Comparison of ENCODE assay signal across 11 cellular contexts in the genomic region with DNA sequence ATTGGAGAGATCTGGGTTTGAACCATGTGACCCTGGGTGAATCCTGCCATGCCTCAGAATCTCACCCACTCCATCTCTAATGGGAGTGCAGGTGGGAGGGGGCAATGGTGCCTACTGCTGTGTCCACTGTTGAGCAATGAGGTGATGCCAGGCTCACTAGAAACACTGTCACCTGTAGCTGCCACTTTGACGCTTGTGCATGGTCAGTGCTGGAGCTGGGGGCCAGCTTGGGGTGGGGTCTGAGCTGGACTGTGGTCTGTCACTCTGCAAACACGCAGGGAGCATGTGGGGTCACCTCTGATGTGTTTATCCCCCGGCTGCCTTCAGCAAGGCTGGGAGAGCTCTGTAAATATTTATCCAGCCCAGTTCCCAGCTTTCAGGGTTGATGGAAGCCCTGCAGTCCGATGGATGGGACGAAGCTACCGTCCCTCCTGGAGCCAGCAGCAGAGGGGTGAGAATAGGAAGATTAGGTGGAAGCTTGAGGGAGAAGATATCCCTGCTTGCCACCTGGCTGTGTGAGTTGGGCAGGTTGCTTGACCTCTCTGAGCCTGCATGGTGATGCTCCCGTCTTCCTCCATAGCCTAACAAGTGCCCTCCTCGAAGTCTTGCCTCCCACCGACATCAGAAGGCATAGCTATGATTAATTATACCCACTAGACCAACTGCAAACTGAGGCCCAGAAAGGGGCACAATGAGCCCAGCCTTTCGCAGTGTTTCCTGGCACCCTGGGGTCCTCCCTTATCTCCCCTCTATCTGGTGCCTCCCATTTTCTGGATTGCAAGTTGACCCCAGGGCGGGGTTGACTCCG. TPM values are rescaled to one million over a fixed set of nuclear protein-coding genes. Genes with fewer than 3 reads are reported as not detected.
A peak's percentile ranks its signal among the peaks of the same experiment; 100 is the strongest.
DNase-seq lines count a peak whose midpoint lies in the region; ATAC-seq and TF ChIP-seq lines count a peak whose summit lies in the region.
"Had no signal": no experiment of that assay in that cellular context is flagged by ENCODE, and none has a peak within 500 bp of the region (broad histone marks: within the 10 kb centered on the region; RNA-seq: fewer than 3 reads in every experiment).

No MANE protein-coding gene starts in this region.

- H3K4me1 ChIP-seq in left ventricle myocardium inferior (peaks cover 71% of the 10 kb centered on the region), heart right ventricle (peaks cover 4 to 53% (median 37%) of the 10 kb centered on the region in 9 donors), vagina (peaks cover 44% of the 10 kb centered on the region), stomach (peaks cover 27 to 61% (median 49%) of the 10 kb centered on the region in 4 donors)

- ATAC-seq in heart right ventricle, result no peak
- ATAC-seq in stimulated activated naive CD8-positive, alpha-beta T cell treated with anti-CD3 and anti-CD28 coated beads, Interleukin-15, Interleukin-2, amounts not matched to agents 100 U/mL and 50 U/mL, for 24 hours, result no peak

- H3K36me3 Mint-ChIP-seq in mesothelial cell of epicardium, result no peaks in the 10 kb centered on the region

- H3K4me3 ChIP-seq in left ventricle myocardium inferior (peak overlapping the region; percentile 70), heart right ventricle (no peak overlapping the region), vagina (no peak overlapping the region), stomach (no peak overlapping the region)
- H3K4me3 ChIP-seq: A549, transverse colon had no signal

- H3K27ac ChIP-seq in left ventricle myocardium inferior (replicated peaks) (peak overlapping the region; percentile 83), heart right ventricle (peak overlapping the region in 5 of 10 donors; percentile 52 to 85 (median 68)), vagina (peak overlapping the region; percentile 32), stomach (peak overlapping the region in 1 of 5 donors; percentile 70)
- H3K27ac ChIP-seq: A549 had no signal

- no peaks in the 10 kb centered on the region for H3K27me3 Mint-ChIP-seq in mesothelial cell of epicardium (ENCODE audit: low read depth)

- H3K9me3 Mint-ChIP-seq in mesothelial cell of epicardium, result no peaks in the 10 kb centered on the region

- H3K9me3 ChIP-seq in left ventricle myocardium inferior (replicated peaks), result no peaks in the 10 kb centered on the region
- no peaks in the 10 kb centered on the region for H3K9me3 ChIP-seq in heart right ventricle
- H3K9me3 ChIP-seq in vagina, result no peaks in the 10 kb centered on the region
- no peaks in the 10 kb centered on the region for H3K9me3 ChIP-seq in stomach
- H3K9me3 ChIP-seq: A549, transverse colon had no signal

- intact Hi-C loops in left ventricle myocardium inferior (cut with micrococcal nuclease) (loop anchor here (5.0 kb wide), 1 partner anchor 73 kb away; no protein-coding TSS in a partner anchor), heart right ventricle (cut with DNase I) (loop anchor here in 2 of 10 donors (5.0 kb wide), 2 partner anchors 58 to 73 kb away; no protein-coding TSS in a partner anchor), vagina (cut with DNase I) (loop anchor here (5.0 kb wide), 1 partner anchor 63 kb away; a partner anchor contains a TSS), stomach (cut with DNase I; ENCODE audit: low total_unique reads) (no loop called here)

- no peak for DNase-seq in left ventricle myocardium inferior
- DNase-seq in heart right ventricle, result no peak
- DNase-seq in mesothelial cell of epicardium (ENCODE audit: low spot score in 2 of 2, unreplicated experiment in 2 of 2), result no peak
- DNase-seq in vagina (ENCODE audit: extremely low spot score in 2 of 2), result no peak
- DNase-seq in stomach, result no peak
- DNase-seq in stimulated activated naive CD8-positive, alpha-beta T cell treated with anti-CD3 and anti-CD28 coated beads, Interleukin-15, Interleukin-2, amounts not matched to agents 100 U/mL and 50 U/mL, for 24 hours, result no peak
- DNase-seq: dermis blood vessel endothelial cell, NCI-H446, T-helper 2 cell, transverse colon had no signal

- TF ChIP-seq POLR2A in vagina (IDR thresholded peaks at IDR 0.05) (no peak), stomach (IDR thresholded peaks at IDR 0.05) (no peak)

- 76 to 77% methylated on average over 12 of the region's 12 CpGs for WGBS in heart right ventricle, 2 donors
- 30 to 45% (median 39%) methylated on average over 9 to 12 of the region's 12 CpGs for WGBS in stomach, 5 donors

- TF ChIP-seq EP300 in stomach (IDR thresholded peaks at IDR 0.05), result no peak

- H3K27ac Mint-ChIP-seq in mesothelial cell of epicardium, result peak overlapping the region; percentile 79

- H3K27me3 ChIP-seq in left ventricle myocardium inferior (ENCODE audit: low read depth) (no peaks in the 10 kb centered on the region), heart right ventricle (peaks cover 0 to 10% (median 0%) of the 10 kb centered on the region in 7 donors), vagina (no peaks in the 10 kb centered on the region), stomach (peaks cover 0 to 5% (median 0%) of the 10 kb centered on the region in 3 donors)
- H3K27me3 ChIP-seq: transverse colon had no signal

- TF ChIP-seq CTCF in left ventricle myocardium inferior (IDR thresholded peaks at IDR 0.05; ENCODE audit: borderline replicate concordance) (no peak), heart right ventricle (IDR thresholded peaks at IDR 0.05) (no peak), mesothelial cell of epicardium (IDR thresholded peaks at IDR 0.05; ENCODE audit: unreplicated experiment) (no peak), vagina (IDR thresholded peaks at IDR 0.05) (no peak), stomach (IDR thresholded peaks at IDR 0.05) (no peak)

- H3K4me3 Mint-ChIP-seq in mesothelial cell of epicardium, result peak overlapping the region; percentile 73

- H3K4me1 Mint-ChIP-seq in mesothelial cell of epicardium, result peaks cover 45% of the 10 kb centered on the region

- H3K36me3 ChIP-seq in left ventricle myocardium inferior (peaks cover 4% of the 10 kb centered on the region), heart right ventricle (no peaks in the 10 kb centered on the region), vagina (no peaks in the 10 kb centered on the region), stomach (no peaks in the 10 kb centered on the region)
- H3K36me3 ChIP-seq: transverse colon had no signal

RNA-seq across cellular contexts. Expression of a gene that starts 1.7 kb away (rescaled TPM):
- total RNA-seq in left ventricle myocardium inferior (16.9 TPM), heart right ventricle (10 to 100 TPM in 4 of 10 donors, 1 to 10 TPM in 6; 3.5 to 23.4 (median 5.4) TPM), mesothelial cell of epicardium (510 to 566 TPM (median 528 TPM) in 3 replicates), vagina (6.4 TPM), stomach (10 to 100 TPM in 1 of 5 donors, 1 to 10 TPM in 2, not detected in 2; 2.3 to 54.2 (median 5.3) TPM)
- polyA plus RNA-seq in heart right ventricle (10 to 100 TPM in 1 of 2 donors, 1 to 10 TPM in 1; 9.9 to 12.8 TPM), stomach (1 to 10 TPM in 2 of 3 donors, under 1 TPM in 1; 0.50 to 2.0 (median 2.0) TPM)

RNA-seq across cellular contexts. Expression of a gene that starts 6.5 kb away (rescaled TPM):
- total RNA-seq in left ventricle myocardium inferior, result 1,446 TPM
- 1,000 to 10,000 TPM in 8 of 10 donors, 100 to 1,000 TPM in 2; 860 to 1,727 (median 1,056) TPM for total RNA-seq in heart right ventricle
- polyA plus RNA-seq in heart right ventricle, result 1,000 to 10,000 TPM in 1 of 2 donors, 100 to 1,000 TPM in 1; 735 to 3,552 TPM
- total RNA-seq in mesothelial cell of epicardium, result 56.6 to 61.9 TPM (median 61.8 TPM) in 3 replicates
- 12.0 TPM for total RNA-seq in vagina
- total RNA-seq in stomach, result 100 to 1,000 TPM in 1 of 5 donors, 10 to 100 TPM in 2, 1 to 10 TPM in 2; 5.8 to 589 (median 43.2) TPM
- polyA plus RNA-seq in stomach, result 100 to 1,000 TPM; 159 to 204 (median 168) TPM

RNA-seq across cellular contexts. Expression of a gene that starts 11.5 kb away (rescaled TPM):
- not detected for total RNA-seq in left ventricle myocardium inferior
- not detected for total RNA-seq in heart right ventricle
- polyA plus RNA-seq in heart right ventricle, result under 1 TPM; 0.12 to 0.66 TPM
- total RNA-seq in mesothelial cell of epicardium, result 0.36 to 0.82 TPM (median 0.52 TPM) in 3 replicates
- not detected for total RNA-seq in vagina
- not detected for total RNA-seq in stomach
- under 1 TPM in 1 of 3 donors, not detected in 2; 0.05 TPM for polyA plus RNA-seq in stomach
- total RNA-seq: dermis blood vessel endothelial cell, transverse colon had no signal
- polyA plus RNA-seq: A549 had no signal

RNA-seq across cellular contexts. Expression of a gene that starts 12.4 kb away (rescaled TPM):
- total RNA-seq in left ventricle myocardium inferior, result 52.0 TPM
- total RNA-seq in heart right ventricle, result 10 to 100 TPM; 28.5 to 73.1 (median 39.8) TPM
- polyA plus RNA-seq in heart right ventricle, result 10 to 100 TPM; 26.8 to 70.0 TPM
- total RNA-seq in mesothelial cell of epicardium, result 182 to 192 TPM (median 184 TPM) in 3 replicates
- 147 TPM for total RNA-seq in vagina
- total RNA-seq in stomach, result 10 to 100 TPM; 13.4 to 74.6 (median 48.2) TPM
- polyA plus RNA-seq in stomach, result 10 to 100 TPM; 34.0 to 44.4 (median 37.2) TPM

RNA-seq across cellular contexts. Expression of a gene that starts 20.1 kb away (rescaled TPM):
- total RNA-seq in left ventricle myocardium inferior (0.69 TPM), heart right ventricle (1 to 10 TPM in 4 of 10 donors, under 1 TPM in 2, not detected in 4; 0.56 to 2.5 (median 1.3) TPM), mesothelial cell of epicardium (0.52 TPM in 1 of 3 replicates, not detected in the others), vagina (not detected), stomach (not detected)
- polyA plus RNA-seq in heart right ventricle (under 1 TPM; 0.83 to 0.88 TPM), stomach (1 to 10 TPM; 1.1 to 8.7 (median 7.8) TPM)
- total RNA-seq: dermis blood vessel endothelial cell had no signal
